ENCODE assay signal across 16 cellular contexts in the genomic region with DNA sequence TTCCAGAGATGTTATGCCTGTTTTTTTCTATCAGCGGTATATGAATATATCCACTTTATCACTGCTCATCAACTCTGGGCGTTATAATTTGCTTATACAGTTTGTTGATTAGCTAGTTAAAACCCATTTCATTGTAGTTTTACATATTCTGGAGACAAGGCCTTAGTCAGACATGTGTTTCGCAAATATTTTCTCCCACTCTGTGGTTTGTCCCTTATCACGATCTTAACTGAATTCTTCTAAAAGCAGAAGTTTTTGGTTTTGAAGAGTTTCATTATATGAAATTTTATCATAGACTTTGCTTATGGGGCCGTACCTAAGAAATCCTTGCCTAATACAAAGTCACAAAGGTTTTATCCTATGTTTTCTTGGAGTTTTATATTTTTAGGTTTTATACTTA.
DNase-seq lines count a peak whose midpoint lies in the region; ATAC-seq and TF ChIP-seq lines count a peak whose summit lies in the region.
"Had no signal": no experiment of that assay in that cellular context is flagged by ENCODE, and none has a peak within 500 bp of the region (broad histone marks: within the 10 kb centered on the region; RNA-seq: fewer than 3 reads in every experiment).

No MANE protein-coding gene starts in this region.

- POLR2A ChIA-PET in naive thymus-derived CD4-positive, alpha-beta T cell (lab: Charles Lee) = interaction anchor here (0.7 kb wide), 1 partner anchor 16 kb away, joined by 4 read pairs; no protein-coding TSS in a partner anchor
- POLR2A ChIA-PET in activated CD8-positive, alpha-beta T cell treated with anti-CD3 and anti-CD28 coated beads, Interleukin-2, amount 10 ng/mL, durations not matched to agents 7 days and 5 days (lab: Charles Lee) = no interaction called here
- POLR2A ChIA-PET in CD8-positive, alpha-beta T cell (lab: Charles Lee) = no interaction called here

- no peaks in the 10 kb centered on the region for H3K36me3 ChIP-seq in naive thymus-derived CD4-positive, alpha-beta T cell (ENCODE audit: control insufficient read depth in 2 of 3, insufficient read depth in 3 of 3, low read length in 3 of 3)
- no peaks in the 10 kb centered on the region for H3K36me3 ChIP-seq in CD8-positive, alpha-beta T cell (ENCODE audit: insufficient read depth, low read length)
- H3K36me3 ChIP-seq: breast epithelium, gastroesophageal sphincter, pancreas, thoracic aorta had no signal

- no peak overlapping the region for H3K27ac Mint-ChIP-seq in naive thymus-derived CD4-positive, alpha-beta T cell
- H3K27ac Mint-ChIP-seq in activated CD8-positive, alpha-beta T cell treated with anti-CD3 and anti-CD28 coated beads, Interleukin-2, amount 10 ng/mL, durations not matched to agents 7 days and 5 days = no peak overlapping the region
- H3K27ac Mint-ChIP-seq in activated CD4-positive, alpha-beta T cell treated with anti-CD3 and anti-CD28 coated beads, Interleukin-2, amount 10 ng/mL, durations not matched to agents 24 days and 14 days = no peak overlapping the region
- H3K27ac Mint-ChIP-seq in CD8-positive, alpha-beta T cell = no peak overlapping the region
- H3K27ac Mint-ChIP-seq: activated naive CD4-positive, alpha-beta T cell treated with anti-CD3 and anti-CD28 coated beads, Interleukin-2, amount 10 ng/mL, durations not matched to agents 7 days and 5 days had no signal

- CTCF ChIA-PET in naive thymus-derived CD4-positive, alpha-beta T cell (lab: Charles Lee) = no interaction called here
- CTCF ChIA-PET in activated CD8-positive, alpha-beta T cell treated with anti-CD3 and anti-CD28 coated beads, Interleukin-2, amount 10 ng/mL, durations not matched to agents 7 days and 5 days (lab: Charles Lee) = no interaction called here
- CTCF ChIA-PET in CD8-positive, alpha-beta T cell (lab: Charles Lee) = no interaction called here

- peaks cover 0 to 30% (median 23%) of the 10 kb centered on the region in 7 donors for H3K4me1 Mint-ChIP-seq in naive thymus-derived CD4-positive, alpha-beta T cell
- peaks cover 3% of the 10 kb centered on the region for H3K4me1 Mint-ChIP-seq in activated CD8-positive, alpha-beta T cell treated with anti-CD3 and anti-CD28 coated beads, Interleukin-2, amount 10 ng/mL, durations not matched to agents 7 days and 5 days (ENCODE audit: low read depth)
- peaks cover 8% of the 10 kb centered on the region for H3K4me1 Mint-ChIP-seq in activated CD4-positive, alpha-beta T cell treated with anti-CD3 and anti-CD28 coated beads, Interleukin-2, amount 10 ng/mL, durations not matched to agents 24 days and 14 days
- H3K4me1 Mint-ChIP-seq in CD8-positive, alpha-beta T cell (ENCODE audit: low read depth) = peaks cover 17% of the 10 kb centered on the region

- DNase-seq in GM12865 (ENCODE audit: low read depth) (peak; percentile 5), SIG-M5 (lab: John Stamatoyannopoulos, UW) (peak; percentile 99), hepatic stellate cell (ENCODE audit: low spot score) (no peak)
- DNase-seq in naive thymus-derived CD4-positive, alpha-beta T cell = no peak
- no peak for DNase-seq in activated CD8-positive, alpha-beta T cell treated with anti-CD3 and anti-CD28 coated beads, Interleukin-2, amount 10 ng/mL, durations not matched to agents 7 days and 5 days
- no peak for DNase-seq in activated CD4-positive, alpha-beta T cell treated with anti-CD3 and anti-CD28 coated beads, Interleukin-2, amount 10 ng/mL, durations not matched to agents 24 days and 14 days
- DNase-seq in CD8-positive, alpha-beta T cell = no peak
- DNase-seq: activated naive CD4-positive, alpha-beta T cell treated with anti-CD3 and anti-CD28 coated beads, Interleukin-2, amount 10 ng/mL, durations not matched to agents 7 days and 5 days; NCI-H1694; NCI-H774; pancreas; stimulated activated CD4-positive, alpha-beta T cell treated with anti-CD3 and anti-CD28 coated beads, Interleukin-15, amount 100 ng/mL, for 24 hours had no signal

- no peaks in the 10 kb centered on the region for H3K9me3 ChIP-seq in naive thymus-derived CD4-positive, alpha-beta T cell (ENCODE audit: control insufficient read depth in 2 of 3, low read length in 3 of 3)
- no peaks in the 10 kb centered on the region for H3K9me3 ChIP-seq in CD8-positive, alpha-beta T cell (ENCODE audit: low read length)
- H3K9me3 ChIP-seq: breast epithelium, gastroesophageal sphincter, pancreas, thoracic aorta had no signal

- TF ChIP-seq CTCF in GM12865 (IDR thresholded peaks at IDR 0.05; ENCODE audit: insufficient read depth, low read depth, low read length, missing control alignments) = no peak
- no peak for TF ChIP-seq CTCF in CD8-positive, alpha-beta T cell (IDR thresholded peaks at IDR 0.05)

- intact Hi-C loops in naive thymus-derived CD4-positive, alpha-beta T cell (cut with micrococcal nuclease) = no loop called here
- intact Hi-C loops in activated CD4-positive, alpha-beta T cell treated with anti-CD3 and anti-CD28 coated beads, Interleukin-2, amount 10 ng/mL, durations not matched to agents 24 days and 14 days (cut with micrococcal nuclease) = loop anchor here (10.0 kb wide), 1 partner anchor 81 kb away; a partner anchor contains a TSS
- intact Hi-C loops in CD8-positive, alpha-beta T cell (cut with DNase I, micrococcal nuclease) = no loop called here

- no peak overlapping the region for H3K4me3 Mint-ChIP-seq in naive thymus-derived CD4-positive, alpha-beta T cell
- H3K4me3 Mint-ChIP-seq in activated CD8-positive, alpha-beta T cell treated with anti-CD3 and anti-CD28 coated beads, Interleukin-2, amount 10 ng/mL, durations not matched to agents 7 days and 5 days = no peak overlapping the region
- no peak overlapping the region for H3K4me3 Mint-ChIP-seq in activated CD4-positive, alpha-beta T cell treated with anti-CD3 and anti-CD28 coated beads, Interleukin-2, amount 10 ng/mL, durations not matched to agents 24 days and 14 days
- H3K4me3 Mint-ChIP-seq in CD8-positive, alpha-beta T cell = no peak overlapping the region
- H3K4me3 Mint-ChIP-seq: activated naive CD4-positive, alpha-beta T cell treated with anti-CD3 and anti-CD28 coated beads, Interleukin-2, amount 10 ng/mL, durations not matched to agents 7 days and 5 days had no signal

- peaks cover 0 to 2% (median 0%) of the 10 kb centered on the region in 11 donors for H3K9me3 Mint-ChIP-seq in naive thymus-derived CD4-positive, alpha-beta T cell
- H3K9me3 Mint-ChIP-seq in activated CD8-positive, alpha-beta T cell treated with anti-CD3 and anti-CD28 coated beads, Interleukin-2, amount 10 ng/mL, durations not matched to agents 7 days and 5 days (ENCODE audit: insufficient read depth) = no peaks in the 10 kb centered on the region
- H3K9me3 Mint-ChIP-seq in activated CD4-positive, alpha-beta T cell treated with anti-CD3 and anti-CD28 coated beads, Interleukin-2, amount 10 ng/mL, durations not matched to agents 24 days and 14 days = no peaks in the 10 kb centered on the region
- no peaks in the 10 kb centered on the region for H3K9me3 Mint-ChIP-seq in CD8-positive, alpha-beta T cell
- H3K9me3 Mint-ChIP-seq: activated naive CD4-positive, alpha-beta T cell treated with anti-CD3 and anti-CD28 coated beads, Interleukin-2, amount 10 ng/mL, durations not matched to agents 7 days and 5 days had no signal

- no peak overlapping the region for H3K4me3 ChIP-seq in GM12865 (ENCODE audit: low read depth, low read length)
- no peak overlapping the region for H3K4me3 ChIP-seq in naive thymus-derived CD4-positive, alpha-beta T cell (ENCODE audit: low read length)
- no peak overlapping the region for H3K4me3 ChIP-seq in CD8-positive, alpha-beta T cell (ENCODE audit: low read depth, low read length)
- H3K4me3 ChIP-seq: breast epithelium, gastroesophageal sphincter, pancreas, thoracic aorta had no signal

- ATAC-seq in HG03378 (IDR thresholded peaks at IDR 0.05; ENCODE audit: unreplicated experiment) = peak; percentile 65
- ATAC-seq in naive thymus-derived CD4-positive, alpha-beta T cell = peak; percentile 51
- ATAC-seq in activated CD8-positive, alpha-beta T cell treated with anti-CD3 and anti-CD28 coated beads, Interleukin-2, amount 10 ng/mL, durations not matched to agents 7 days and 5 days = no peak
- ATAC-seq in CD8-positive, alpha-beta T cell = no peak
- ATAC-seq: gastroesophageal sphincter, pancreas had no signal

- peaks cover 0 to 21% (median 7%) of the 10 kb centered on the region in 5 donors for H3K36me3 Mint-ChIP-seq in naive thymus-derived CD4-positive, alpha-beta T cell
- no peaks in the 10 kb centered on the region for H3K36me3 Mint-ChIP-seq in activated CD8-positive, alpha-beta T cell treated with anti-CD3 and anti-CD28 coated beads, Interleukin-2, amount 10 ng/mL, durations not matched to agents 7 days and 5 days (ENCODE audit: low read depth)
- peaks cover 5% of the 10 kb centered on the region for H3K36me3 Mint-ChIP-seq in activated CD4-positive, alpha-beta T cell treated with anti-CD3 and anti-CD28 coated beads, Interleukin-2, amount 10 ng/mL, durations not matched to agents 24 days and 14 days (ENCODE audit: low read depth)
- H3K36me3 Mint-ChIP-seq in CD8-positive, alpha-beta T cell = no peaks in the 10 kb centered on the region

- peaks cover 0 to 5% (median 0%) of the 10 kb centered on the region in 5 donors for H3K27me3 Mint-ChIP-seq in naive thymus-derived CD4-positive, alpha-beta T cell
- no peaks in the 10 kb centered on the region for H3K27me3 Mint-ChIP-seq in activated CD8-positive, alpha-beta T cell treated with anti-CD3 and anti-CD28 coated beads, Interleukin-2, amount 10 ng/mL, durations not matched to agents 7 days and 5 days (ENCODE audit: low read depth)
- H3K27me3 Mint-ChIP-seq in activated CD4-positive, alpha-beta T cell treated with anti-CD3 and anti-CD28 coated beads, Interleukin-2, amount 10 ng/mL, durations not matched to agents 24 days and 14 days = no peaks in the 10 kb centered on the region
- no peaks in the 10 kb centered on the region for H3K27me3 Mint-ChIP-seq in CD8-positive, alpha-beta T cell (ENCODE audit: low read depth)

- H3K27me3 ChIP-seq in naive thymus-derived CD4-positive, alpha-beta T cell (ENCODE audit: control insufficient read depth in 2 of 2, insufficient read depth in 2 of 2, low read length in 2 of 2) = no peaks in the 10 kb centered on the region
- no peaks in the 10 kb centered on the region for H3K27me3 ChIP-seq in CD8-positive, alpha-beta T cell (ENCODE audit: insufficient read depth, low read length)
- H3K27me3 ChIP-seq: breast epithelium, gastroesophageal sphincter, pancreas had no signal

- H3K27ac ChIP-seq in naive thymus-derived CD4-positive, alpha-beta T cell (ENCODE audit: low read depth, low read length) = no peak overlapping the region
- no peak overlapping the region for H3K27ac ChIP-seq in CD8-positive, alpha-beta T cell (ENCODE audit: low read depth, low read length)
- H3K27ac ChIP-seq: breast epithelium, gastroesophageal sphincter had no signal

- H3K4me1 ChIP-seq in naive thymus-derived CD4-positive, alpha-beta T cell (ENCODE audit: control insufficient read depth in 2 of 2, insufficient read depth in 2 of 2, low read length in 2 of 2) = peaks cover 0 to 3% of the 10 kb centered on the region in 2 donors
- no peaks in the 10 kb centered on the region for H3K4me1 ChIP-seq in CD8-positive, alpha-beta T cell (ENCODE audit: insufficient read depth, low read length)
- H3K4me1 ChIP-seq: breast epithelium had no signal

Comparison
In these comparisons a context has a peak if more than half of its experiments do, and no peak if none do; other contexts are left out.
1. DNase-seq: peak in GM12865 (single experiment) and SIG-M5 (single experiment); none in naive thymus-derived CD4-positive, alpha-beta T cell (0 of 9), activated CD8-positive, alpha-beta T cell treated with anti-CD3 and anti-CD28 coated beads, Interleukin-2, amount 10 ng/mL, durations not matched to agents 7 days and 5 days (single experiment), activated CD4-positive, alpha-beta T cell treated with anti-CD3 and anti-CD28 coated beads, Interleukin-2, amount 10 ng/mL, durations not matched to agents 24 days and 14 days (single experiment), CD8-positive, alpha-beta T cell (0 of 7) and hepatic stellate cell (single experiment).
2. ATAC-seq: peak in HG03378 (single experiment) and naive thymus-derived CD4-positive, alpha-beta T cell (single experiment); none in activated CD8-positive, alpha-beta T cell treated with anti-CD3 and anti-CD28 coated beads, Interleukin-2, amount 10 ng/mL, durations not matched to agents 7 days and 5 days (single experiment) and CD8-positive, alpha-beta T cell (single experiment).